1 cellular context compared by ENCODE assay signal in genomic region chr3:50154476-50154839, GRCh38.
TF ChIP-seq lines count a peak whose summit lies in the region.

No MANE protein-coding gene starts in this region.

TF ChIP-seq in HepG2, 621 proteins besides CTCF, POLR2A, EP300 and RAD21 (continued from another document and continues in another):
- TF ChIP-seq, protein P1, sequence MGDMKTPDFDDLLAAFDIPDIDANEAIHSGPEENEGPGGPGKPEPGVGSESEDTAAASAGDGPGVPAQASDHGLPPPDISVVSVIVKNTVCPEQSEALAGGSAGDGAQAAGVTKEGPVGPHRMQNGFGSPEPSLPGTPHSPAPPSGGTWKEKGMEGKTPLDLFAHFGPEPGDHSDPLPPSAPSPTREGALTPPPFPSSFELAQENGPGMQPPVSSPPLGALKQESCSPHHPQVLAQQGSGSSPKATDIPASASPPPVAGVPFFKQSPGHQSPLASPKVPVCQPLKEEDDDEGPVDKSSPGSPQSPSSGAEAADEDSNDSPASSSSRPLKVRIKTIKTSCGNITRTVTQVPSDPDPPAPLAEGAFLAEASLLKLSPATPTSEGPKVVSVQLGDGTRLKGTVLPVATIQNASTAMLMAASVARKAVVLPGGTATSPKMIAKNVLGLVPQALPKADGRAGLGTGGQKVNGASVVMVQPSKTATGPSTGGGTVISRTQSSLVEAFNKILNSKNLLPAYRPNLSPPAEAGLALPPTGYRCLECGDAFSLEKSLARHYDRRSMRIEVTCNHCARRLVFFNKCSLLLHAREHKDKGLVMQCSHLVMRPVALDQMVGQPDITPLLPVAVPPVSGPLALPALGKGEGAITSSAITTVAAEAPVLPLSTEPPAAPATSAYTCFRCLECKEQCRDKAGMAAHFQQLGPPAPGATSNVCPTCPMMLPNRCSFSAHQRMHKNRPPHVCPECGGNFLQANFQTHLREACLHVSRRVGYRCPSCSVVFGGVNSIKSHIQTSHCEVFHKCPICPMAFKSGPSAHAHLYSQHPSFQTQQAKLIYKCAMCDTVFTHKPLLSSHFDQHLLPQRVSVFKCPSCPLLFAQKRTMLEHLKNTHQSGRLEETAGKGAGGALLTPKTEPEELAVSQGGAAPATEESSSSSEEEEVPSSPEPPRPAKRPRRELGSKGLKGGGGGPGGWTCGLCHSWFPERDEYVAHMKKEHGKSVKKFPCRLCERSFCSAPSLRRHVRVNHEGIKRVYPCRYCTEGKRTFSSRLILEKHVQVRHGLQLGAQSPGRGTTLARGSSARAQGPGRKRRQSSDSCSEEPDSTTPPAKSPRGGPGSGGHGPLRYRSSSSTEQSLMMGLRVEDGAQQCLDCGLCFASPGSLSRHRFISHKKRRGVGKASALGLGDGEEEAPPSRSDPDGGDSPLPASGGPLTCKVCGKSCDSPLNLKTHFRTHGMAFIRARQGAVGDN (CRISPR knock-in tag; IDR thresholded peaks at IDR 0.05) = peak; percentile 55
- TF ChIP-seq RARA (CRISPR knock-in tag; IDR thresholded peaks at IDR 0.05) (no peak), SP4 (CRISPR knock-in tag; IDR thresholded peaks at IDR 0.05) (no peak), ZNF468 (CRISPR knock-in tag; IDR thresholded peaks at IDR 0.05) (no peak), ZNF253 (CRISPR knock-in tag; IDR thresholded peaks at IDR 0.05; ENCODE audit: borderline replicate concordance) (no peak), PAXIP1 (CRISPR knock-in tag; conservative IDR thresholded peaks at IDR 0.05) (no peak), YY1 (IDR thresholded peaks at IDR 0.05; ENCODE audit: insufficient read depth, insufficient replicate concordance, low read depth, low read length) (peak; percentile 19), MTA1 (CRISPR knock-in tag; IDR thresholded peaks at IDR 0.05; ENCODE audit: borderline replicate concordance) (no peak), KAT2B (IDR thresholded peaks at IDR 0.05; ENCODE audit: borderline replicate concordance, low read depth, low read length) (no peak), ZNF382 (CRISPR knock-in tag; IDR thresholded peaks at IDR 0.05; ENCODE audit: borderline replicate concordance) (no peak), ZNF773 (CRISPR knock-in tag; IDR thresholded peaks at IDR 0.05; ENCODE audit: borderline replicate concordance) (peak; percentile 34; the same call in 1 of the 2 replicates), LBX2 (CRISPR knock-in tag; IDR thresholded peaks at IDR 0.05; ENCODE audit: borderline replicate concordance) (no peak), ZFY (CRISPR knock-in tag; IDR thresholded peaks at IDR 0.05) (0 out of 2 replicates have a peak, but pooled peaks have one; percentile 5), IRX3 (CRISPR knock-in tag; IDR thresholded peaks at IDR 0.05; ENCODE audit: borderline replicate concordance, low read depth) (no peak), HNRNPK (IDR thresholded peaks at IDR 0.05; ENCODE audit: low read depth, low read length, poor library complexity, severe bottlenecking) (no peak), ZNF75D (CRISPR knock-in tag; IDR thresholded peaks at IDR 0.05; ENCODE audit: borderline replicate concordance) (no peak), KDM5A (IDR thresholded peaks at IDR 0.05; ENCODE audit: borderline replicate concordance, low read length) (peak; percentile 50; the same call in 1 of the 2 replicates), SRF (IDR thresholded peaks at IDR 0.05; ENCODE audit: low read depth, low read length) (no peak), MED1 (CRISPR knock-in tag; IDR thresholded peaks at IDR 0.05) (no peak), KDM3A (CRISPR knock-in tag; IDR thresholded peaks at IDR 0.05; ENCODE audit: low read depth) (no peak), FOXJ3 (CRISPR knock-in tag; IDR thresholded peaks at IDR 0.05; ENCODE audit: borderline replicate concordance) (no peak), ZNF543 (CRISPR knock-in tag; IDR thresholded peaks at IDR 0.05) (no peak), ZNF766 (CRISPR knock-in tag; IDR thresholded peaks at IDR 0.05; ENCODE audit: borderline replicate concordance) (no peak), ZBED4 (CRISPR knock-in tag; IDR thresholded peaks at IDR 0.05; ENCODE audit: borderline replicate concordance) (0 out of 2 replicates have a peak, but pooled peaks have one; percentile 34), FOXP4 (CRISPR knock-in tag; IDR thresholded peaks at IDR 0.05) (no peak), XRCC5 (optimal IDR thresholded peaks at IDR 0.05; ENCODE audit: low read length) (no peak), ZNF432 (CRISPR knock-in tag; IDR thresholded peaks at IDR 0.05; ENCODE audit: borderline replicate concordance) (no peak), HNF4G (IDR thresholded peaks at IDR 0.05; ENCODE audit: borderline replicate concordance, low read depth, low read length) (no peak), HNF4G (CRISPR knock-in tag; IDR thresholded peaks at IDR 0.05; ENCODE audit: borderline replicate concordance, low read depth) (no peak), ZNF619 (CRISPR knock-in tag; IDR thresholded peaks at IDR 0.05) (no peak), ZNF367 (CRISPR knock-in tag; IDR thresholded peaks at IDR 0.05; ENCODE audit: borderline replicate concordance) (no peak), ZNF768 (CRISPR knock-in tag; IDR thresholded peaks at IDR 0.05) (peak; percentile 51; the same call in 1 of the 2 replicates), CAMTA2 (CRISPR knock-in tag; IDR thresholded peaks at IDR 0.05; ENCODE audit: borderline replicate concordance) (no peak), GABPB1 (CRISPR knock-in tag; IDR thresholded peaks at IDR 0.05) (peak; percentile 53; the same call in 1 of the 2 replicates), SOX6 (IDR thresholded peaks at IDR 0.05) (no peak), SOX6 (CRISPR knock-in tag; IDR thresholded peaks at IDR 0.05) (0 out of 2 replicates have a peak, but pooled peaks have one; percentile 3), CCAR2 (optimal IDR thresholded peaks at IDR 0.05; ENCODE audit: low read depth, low read length) (no peak)
- TF ChIP-seq, protein P2, sequence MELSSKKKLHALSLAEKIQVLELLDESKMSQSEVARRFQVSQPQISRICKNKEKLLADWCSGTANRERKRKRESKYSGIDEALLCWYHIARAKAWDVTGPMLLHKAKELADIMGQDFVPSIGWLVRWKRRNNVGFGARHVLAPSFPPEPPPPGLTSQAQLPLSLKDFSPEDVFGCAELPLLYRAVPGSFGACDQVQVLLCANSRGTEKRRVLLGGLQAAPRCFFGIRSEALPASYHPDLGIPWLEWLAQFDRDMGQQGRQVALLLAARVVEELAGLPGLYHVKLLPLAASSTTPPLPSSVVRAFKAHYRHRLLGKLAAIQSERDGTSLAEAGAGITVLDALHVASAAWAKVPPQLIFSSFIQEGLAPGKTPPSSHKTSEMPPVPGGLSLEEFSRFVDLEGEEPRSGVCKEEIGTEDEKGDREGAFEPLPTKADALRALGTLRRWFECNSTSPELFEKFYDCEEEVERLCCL (CRISPR knock-in tag; IDR thresholded peaks at IDR 0.05; ENCODE audit: borderline replicate concordance) = no peak
- TF ChIP-seq, protein P3, sequence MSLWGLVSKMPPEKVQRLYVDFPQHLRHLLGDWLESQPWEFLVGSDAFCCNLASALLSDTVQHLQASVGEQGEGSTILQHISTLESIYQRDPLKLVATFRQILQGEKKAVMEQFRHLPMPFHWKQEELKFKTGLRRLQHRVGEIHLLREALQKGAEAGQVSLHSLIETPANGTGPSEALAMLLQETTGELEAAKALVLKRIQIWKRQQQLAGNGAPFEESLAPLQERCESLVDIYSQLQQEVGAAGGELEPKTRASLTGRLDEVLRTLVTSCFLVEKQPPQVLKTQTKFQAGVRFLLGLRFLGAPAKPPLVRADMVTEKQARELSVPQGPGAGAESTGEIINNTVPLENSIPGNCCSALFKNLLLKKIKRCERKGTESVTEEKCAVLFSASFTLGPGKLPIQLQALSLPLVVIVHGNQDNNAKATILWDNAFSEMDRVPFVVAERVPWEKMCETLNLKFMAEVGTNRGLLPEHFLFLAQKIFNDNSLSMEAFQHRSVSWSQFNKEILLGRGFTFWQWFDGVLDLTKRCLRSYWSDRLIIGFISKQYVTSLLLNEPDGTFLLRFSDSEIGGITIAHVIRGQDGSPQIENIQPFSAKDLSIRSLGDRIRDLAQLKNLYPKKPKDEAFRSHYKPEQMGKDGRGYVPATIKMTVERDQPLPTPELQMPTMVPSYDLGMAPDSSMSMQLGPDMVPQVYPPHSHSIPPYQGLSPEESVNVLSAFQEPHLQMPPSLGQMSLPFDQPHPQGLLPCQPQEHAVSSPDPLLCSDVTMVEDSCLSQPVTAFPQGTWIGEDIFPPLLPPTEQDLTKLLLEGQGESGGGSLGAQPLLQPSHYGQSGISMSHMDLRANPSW (CRISPR knock-in tag; IDR thresholded peaks at IDR 0.05; ENCODE audit: borderline replicate concordance) = no peak
- TF ChIP-seq, protein P4, sequence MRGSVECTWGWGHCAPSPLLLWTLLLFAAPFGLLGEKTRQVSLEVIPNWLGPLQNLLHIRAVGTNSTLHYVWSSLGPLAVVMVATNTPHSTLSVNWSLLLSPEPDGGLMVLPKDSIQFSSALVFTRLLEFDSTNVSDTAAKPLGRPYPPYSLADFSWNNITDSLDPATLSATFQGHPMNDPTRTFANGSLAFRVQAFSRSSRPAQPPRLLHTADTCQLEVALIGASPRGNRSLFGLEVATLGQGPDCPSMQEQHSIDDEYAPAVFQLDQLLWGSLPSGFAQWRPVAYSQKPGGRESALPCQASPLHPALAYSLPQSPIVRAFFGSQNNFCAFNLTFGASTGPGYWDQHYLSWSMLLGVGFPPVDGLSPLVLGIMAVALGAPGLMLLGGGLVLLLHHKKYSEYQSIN (CRISPR knock-in tag; IDR thresholded peaks at IDR 0.05; ENCODE audit: borderline replicate concordance) = no peak
- TF ChIP-seq, protein P5, sequence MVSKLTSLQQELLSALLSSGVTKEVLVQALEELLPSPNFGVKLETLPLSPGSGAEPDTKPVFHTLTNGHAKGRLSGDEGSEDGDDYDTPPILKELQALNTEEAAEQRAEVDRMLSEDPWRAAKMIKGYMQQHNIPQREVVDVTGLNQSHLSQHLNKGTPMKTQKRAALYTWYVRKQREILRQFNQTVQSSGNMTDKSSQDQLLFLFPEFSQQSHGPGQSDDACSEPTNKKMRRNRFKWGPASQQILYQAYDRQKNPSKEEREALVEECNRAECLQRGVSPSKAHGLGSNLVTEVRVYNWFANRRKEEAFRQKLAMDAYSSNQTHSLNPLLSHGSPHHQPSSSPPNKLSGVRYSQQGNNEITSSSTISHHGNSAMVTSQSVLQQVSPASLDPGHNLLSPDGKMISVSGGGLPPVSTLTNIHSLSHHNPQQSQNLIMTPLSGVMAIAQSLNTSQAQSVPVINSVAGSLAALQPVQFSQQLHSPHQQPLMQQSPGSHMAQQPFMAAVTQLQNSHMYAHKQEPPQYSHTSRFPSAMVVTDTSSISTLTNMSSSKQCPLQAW (CRISPR knock-in tag; IDR thresholded peaks at IDR 0.05) = no peak
